14 cellular contexts compared by ENCODE assay signal in the genomic region with DNA sequence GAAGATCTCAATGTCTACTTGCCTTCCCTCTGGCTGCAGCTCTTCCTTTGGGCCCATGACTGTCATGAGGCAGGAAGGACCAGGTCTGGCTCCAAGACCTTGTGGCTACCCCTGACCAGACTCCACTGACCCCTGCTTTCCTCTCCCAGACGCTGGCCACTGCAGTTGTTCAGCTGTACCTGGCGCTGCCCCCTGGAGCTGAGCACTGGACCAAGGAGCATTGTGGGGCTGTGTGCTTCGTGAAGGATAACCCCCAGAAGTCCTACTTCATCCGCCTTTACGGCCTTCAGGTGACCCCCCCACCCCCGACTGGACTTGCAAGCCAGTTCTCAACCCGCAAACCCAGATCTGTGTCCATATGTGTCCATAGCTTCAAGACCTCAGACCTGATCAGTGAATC. TPM values are rescaled to one million over a fixed set of nuclear protein-coding genes. Genes with fewer than 3 reads are reported as not detected.
DNase-seq lines count a peak whose midpoint lies in the region; ATAC-seq and TF ChIP-seq lines count a peak whose summit lies in the region.
"Had no signal": no experiment of that assay in that cellular context is flagged by ENCODE, and none has a peak within 500 bp of the region (broad histone marks: within the 10 kb centered on the region; RNA-seq: fewer than 3 reads in every experiment).

No MANE protein-coding gene starts in this region.

- DNase-seq in Jurkat, Clone E6-1 (ENCODE audit: low read depth, low spot score): no peak
- DNase-seq in caudate nucleus (lab: John Stamatoyannopoulos, UW) (no peak), psoas muscle (no peak), osteoblast (ENCODE audit: insufficient read length, low spot score, missing footprints) (no peak), DMS114 treated with DMSO at 0.1 percent for 48 hours (lab: John Stamatoyannopoulos, UW; ENCODE audit: unreplicated experiment) (no peak)
- DNase-seq: amniotic stem cell; effector CD8-positive, alpha-beta T cell; NCI-H1092; NCI-H524; sigmoid colon had no signal

- H3K79me2 ChIP-seq in DOHH2 (ENCODE audit: control insufficient read depth, low read length) (peaks cover 31% of the 10 kb centered on the region), osteoblast (ENCODE audit: insufficient read depth, low read length) (no peaks in the 10 kb centered on the region)

- peaks cover 34% of the 10 kb centered on the region for H3K4me1 ChIP-seq in DOHH2 (ENCODE audit: control insufficient read depth, low read length)
- no peaks in the 10 kb centered on the region for H3K4me1 ChIP-seq in psoas muscle
- no peaks in the 10 kb centered on the region for H3K4me1 ChIP-seq in osteoblast (ENCODE audit: insufficient read depth, low read length)
- H3K4me1 ChIP-seq: sigmoid colon had no signal

- WGBS in psoas muscle, 3 donors: 60 to 76% (median 63%) methylated on average over 6 to 7 of the region's 7 CpGs

- no peak for ATAC-seq in psoas muscle
- no peak for ATAC-seq in GM18868 (IDR thresholded peaks at IDR 0.05; ENCODE audit: unreplicated experiment)

- intact Hi-C loops in psoas muscle (cut with DNase I): no loop called here

- no peak for TF ChIP-seq CTCF in DOHH2 (IDR thresholded peaks at IDR 0.05; ENCODE audit: low read depth, low read length, poor library complexity, severe bottlenecking)
- no peak for TF ChIP-seq CTCF in psoas muscle (IDR thresholded peaks at IDR 0.05)
- TF ChIP-seq CTCF in osteoblast (IDR thresholded peaks at IDR 0.05; ENCODE audit: extremely low read depth, low read depth, low read length): no peak

- no peaks in the 10 kb centered on the region for H3K9me2 ChIP-seq in DOHH2 (replicated peaks; ENCODE audit: control insufficient read depth, low read length)

- H3K36me3 ChIP-seq in DOHH2 (ENCODE audit: control insufficient read depth, low read length): peaks cover 43% of the 10 kb centered on the region
- no peaks in the 10 kb centered on the region for H3K36me3 ChIP-seq in psoas muscle (ENCODE audit: insufficient read depth in 1 of 2, low read depth in 1 of 2)
- H3K36me3 ChIP-seq in osteoblast (ENCODE audit: insufficient read depth, low read length): no peaks in the 10 kb centered on the region
- H3K36me3 ChIP-seq: heart left ventricle, sigmoid colon had no signal

- no peaks in the 10 kb centered on the region for H3K9me3 ChIP-seq in DOHH2 (ENCODE audit: control insufficient read depth, insufficient read depth, low read length)
- H3K9me3 ChIP-seq in psoas muscle: no peaks in the 10 kb centered on the region
- H3K9me3 ChIP-seq in osteoblast (ENCODE audit: low read depth, low read length): no peaks in the 10 kb centered on the region
- H3K9me3 ChIP-seq: heart left ventricle, sigmoid colon had no signal

- no peak overlapping the region for H2AFZ ChIP-seq in osteoblast (ENCODE audit: low read length)

- H3K4me2 ChIP-seq in DOHH2 (ENCODE audit: low read length) (peak overlapping the region; percentile 94), osteoblast (ENCODE audit: insufficient read depth, low read length) (no peak overlapping the region)

- H4K20me1 ChIP-seq in DOHH2 (ENCODE audit: control insufficient read depth, insufficient read depth, low read depth, low read length) (no peaks in the 10 kb centered on the region), osteoblast (ENCODE audit: insufficient read depth, low read length) (no peaks in the 10 kb centered on the region)

- no peaks in the 10 kb centered on the region for H3K27me3 ChIP-seq in DOHH2 (ENCODE audit: control insufficient read depth, low read length)
- peaks cover 0 to 20% (median 0%) of the 10 kb centered on the region in 3 donors for H3K27me3 ChIP-seq in psoas muscle (ENCODE audit: insufficient read depth in 3 of 3, low read length in 2 of 3)
- H3K27me3 ChIP-seq in osteoblast (ENCODE audit: insufficient read depth, low read length): no peaks in the 10 kb centered on the region
- H3K27me3 ChIP-seq: heart left ventricle, sigmoid colon had no signal

- no peaks in the 10 kb centered on the region for H3F3A ChIP-seq in DOHH2 (ENCODE audit: control insufficient read depth, insufficient read depth)

- H3K4me3 ChIP-seq in DOHH2 (ENCODE audit: low read length) (peak overlapping the region; percentile 95), psoas muscle (peak overlapping the region; percentile 25), osteoblast (ENCODE audit: insufficient read depth, low read length) (no peak overlapping the region)
- H3K4me3 ChIP-seq in Jurkat, Clone E6-1 (ENCODE audit: low read length): peak overlapping the region; percentile 77
- H3K4me3 ChIP-seq: lung had no signal

- H3K27ac ChIP-seq in DOHH2 (ENCODE audit: low read depth, low read length) (peak overlapping the region; percentile 65), caudate nucleus (ENCODE audit: low read depth, low read length) (peak overlapping the region; percentile 21), psoas muscle (no peak overlapping the region), osteoblast (ENCODE audit: low read depth, low read length) (no peak overlapping the region)

RNA-seq across cellular contexts. Expression of gene WAS, which starts 0.5 kb away (rescaled TPM):
- 101 TPM for polyA plus RNA-seq in Jurkat, Clone E6-1 (2012; ENCODE audit: insufficient read depth, insufficient read length)
- 1 to 10 TPM in 2 of 4 donors, under 1 TPM in 2; 0.85 to 2.9 (median 1.4) TPM for total RNA-seq in psoas muscle
- under 1 TPM; 0.45 to 0.66 (median 0.47) TPM for polyA plus RNA-seq in psoas muscle
- total RNA-seq in osteoblast: 0.36 TPM in 1 of 2 replicates, not detected in the other

RNA-seq across cellular contexts. Expression of gene SUV39H1, which starts 12.4 kb away (rescaled TPM):
- polyA plus RNA-seq in Jurkat, Clone E6-1 (2012; ENCODE audit: insufficient read depth, insufficient read length): 33.7 TPM
- 1 to 10 TPM; 1.9 to 3.2 (median 2.7) TPM for total RNA-seq in psoas muscle
- 1 to 10 TPM; 2.2 to 3.6 (median 2.8) TPM for polyA plus RNA-seq in psoas muscle
- total RNA-seq in osteoblast: 2.5 and 2.7 TPM in 2 replicates

Comparison
In these comparisons a context has a peak if more than half of its experiments do, and no peak if none do; other contexts are left out.
1. H3K27ac ChIP-seq: peak in DOHH2 (single experiment) and caudate nucleus (single experiment); none in psoas muscle (single experiment) and osteoblast (single experiment).